16 cellular contexts compared by ENCODE assay signal in the genomic region with DNA sequence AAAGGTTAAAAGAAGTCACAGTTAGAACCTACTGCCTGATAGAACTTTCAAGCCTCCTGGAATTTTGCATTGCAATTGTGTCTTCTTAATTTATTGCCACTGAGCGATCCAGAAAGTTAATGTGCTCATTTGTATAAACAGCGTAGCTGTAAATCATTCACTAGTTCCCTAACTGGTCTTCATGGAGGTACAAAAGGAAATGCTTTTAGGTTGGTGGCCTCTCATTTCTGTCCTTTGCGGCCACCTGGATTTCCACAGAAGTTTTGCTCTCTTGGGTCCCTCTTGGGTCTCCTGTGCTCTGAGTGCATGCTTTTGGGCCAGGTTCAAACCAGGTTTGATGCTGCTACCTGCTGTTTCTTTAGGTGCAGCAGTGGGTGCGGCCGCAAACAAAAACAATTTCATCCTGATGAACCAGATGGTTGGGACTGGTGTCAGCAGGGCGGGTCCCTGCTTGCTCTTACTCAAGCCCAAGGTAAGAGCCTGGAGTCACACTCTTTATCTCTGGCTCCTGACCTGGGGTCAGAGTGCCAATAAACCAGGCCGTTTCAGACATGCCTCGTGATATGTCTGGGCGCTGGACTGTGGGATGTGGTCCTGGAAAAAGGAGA.
DNase-seq lines count a peak whose midpoint lies in the region; ATAC-seq, FAIRE-seq and TF ChIP-seq lines count a peak whose summit lies in the region.
"Had no signal": no experiment of that assay in that cellular context is flagged by ENCODE, and none has a peak within 500 bp of the region (broad histone marks: within the 10 kb centered on the region; RNA-seq: fewer than 3 reads in every experiment).

No MANE protein-coding gene starts in this region.

- intact Hi-C loops in mammary epithelial cell (cut with micrococcal nuclease) (no loop called here), HepG2 (cut with micrococcal nuclease; ENCODE audit: unreplicated experiment) (no loop called here), transverse colon (cut with DNase I; ENCODE audit: low total_unique reads) (no loop called here)

- H2AFZ ChIP-seq in mammary epithelial cell (ENCODE audit: low read depth, low read length) = no peak overlapping the region
- no peak overlapping the region for H2AFZ ChIP-seq in HepG2 (ENCODE audit: low read length)

- TF ChIP-seq CTCF in mammary epithelial cell (conservative IDR thresholded peaks at IDR 0.05 in 1 of 2, IDR thresholded peaks at IDR 0.05 in 1 of 2; ENCODE audit: extremely low read depth in 1 of 2, insufficient read depth in 1 of 2, low read depth in 1 of 2, low read length in 2 of 2) (peak in 1 of 2 donors; percentile 4), HepG2 (CRISPR knock-in tag; IDR thresholded peaks at IDR 0.05) (no peak), transverse colon (IDR thresholded peaks at IDR 0.05) (no peak)

- H3K27me3 ChIP-seq in mammary epithelial cell (ENCODE audit: insufficient read depth, low read length) = no peaks in the 10 kb centered on the region
- H3K27me3 ChIP-seq in HepG2 (ENCODE audit: control insufficient read depth in 1 of 2, insufficient read depth in 2 of 2, low read length in 2 of 2) = no peaks in the 10 kb centered on the region; a peak in 1 of 5 replicates
- no peaks in the 10 kb centered on the region for H3K27me3 ChIP-seq in transverse colon

- BruUV-seq in mammary epithelial cell (replicated peaks; lab: Mats Ljungman, UMichigan) (no TSS peak), HepG2 (replicated peaks; lab: Mats Ljungman, UMichigan) (no TSS peak)

- TF ChIP-seq POLR2A in HepG2 (IDR thresholded peaks at IDR 0.05; ENCODE audit: insufficient read depth in 1 of 2, low read depth in 2 of 2, low read length in 2 of 2) (no peak), transverse colon (IDR thresholded peaks at IDR 0.05) (no peak)

- ATAC-seq in HepG2 (peak; percentile 82), HG02981 (IDR thresholded peaks at IDR 0.05; ENCODE audit: unreplicated experiment) (no peak)
- ATAC-seq: WTC11 had no signal

- H3K79me2 ChIP-seq in mammary epithelial cell (ENCODE audit: insufficient read depth, low read length) = no peaks in the 10 kb centered on the region
- no peaks in the 10 kb centered on the region for H3K79me2 ChIP-seq in HepG2 (ENCODE audit: insufficient read depth, low read length)

- TF ChIP-seq RAD21 in HepG2 (CRISPR knock-in tag; IDR thresholded peaks at IDR 0.05) = no peak

- TF ChIP-seq EP300 in HepG2 (IDR thresholded peaks at IDR 0.05; ENCODE audit: low read depth in 2 of 2, low read length in 2 of 2) (no peak), HepG2 (CRISPR knock-in tag; IDR thresholded peaks at IDR 0.05; ENCODE audit: borderline replicate concordance) (no peak), transverse colon (IDR thresholded peaks at IDR 0.05; ENCODE audit: low read depth) (peak; percentile 55)

- dilution Hi-C loops in mammary epithelial cell (cut with HindIII; ENCODE audit: low sequenced_read_pairs) = no loop called here

- H3K4me1 ChIP-seq in mammary epithelial cell (ENCODE audit: insufficient read depth, low read length) = peaks cover 10% of the 10 kb centered on the region
- H3K4me1 ChIP-seq in HepG2 (ENCODE audit: insufficient read depth, low read length) = peaks cover 52% of the 10 kb centered on the region
- peaks cover 6 to 44% (median 32%) of the 10 kb centered on the region in 4 donors for H3K4me1 ChIP-seq in transverse colon

- H4K20me1 ChIP-seq in mammary epithelial cell (ENCODE audit: insufficient read depth, low read length) (no peaks in the 10 kb centered on the region), HepG2 (ENCODE audit: insufficient read depth, low read length) (no peaks in the 10 kb centered on the region)

- H3K4me2 ChIP-seq in mammary epithelial cell (ENCODE audit: insufficient read depth, low read depth, low read length) (no peak overlapping the region), HepG2 (ENCODE audit: low read depth, low read length) (peak overlapping the region; percentile 43)

- H3K4me3 ChIP-seq in mammary epithelial cell (replicated peaks in 1 of 3; ENCODE audit: insufficient read depth in 1 of 3, low read depth in 2 of 3, low read length in 3 of 3) = no peak overlapping the region
- H3K4me3 ChIP-seq in HepG2 (replicated peaks in 1 of 3; ENCODE audit: insufficient read depth in 1 of 3, low read depth in 2 of 3, low read length in 3 of 3) = 0 out of 6 replicates have a peak overlapping the region, but pooled peaks of 1 of the 3 experiments have one; percentile 1
- H3K4me3 ChIP-seq in transverse colon = no peak overlapping the region

- in situ Hi-C loops in mammary epithelial cell (cut with MboI; ENCODE audit: low sequenced_read_pairs in 2 of 2) = no loop called here
- in situ Hi-C loops in HepG2 (cut with HindIII; ENCODE audit: extremely low pct_ligation_motif_present, low pct_unique_long_range_greater_than_20kb) = no loop called here
- in situ Hi-C loops in transverse colon (cut with MboI; ENCODE audit: low pct_ligation_motif_present in 1 of 4, low pct_unique_long_range_greater_than_20kb in 1 of 4, low sequenced_read_pairs in 3 of 4) = no loop called here

- H3K9me3 ChIP-seq in mammary epithelial cell (replicated peaks; ENCODE audit: insufficient read depth, low read length) (no peaks in the 10 kb centered on the region), HepG2 (ENCODE audit: low read length) (no peaks in the 10 kb centered on the region; the same call in 1 of the 2 replicates), transverse colon (no peaks in the 10 kb centered on the region)

- FAIRE-seq in HepG2 (lab: Jason Lieb, UNC) (no peak), GM19239 (lab: Jason Lieb, UNC) (no peak)
- FAIRE-seq: astrocyte had no signal

- CTCF ChIA-PET in mammary epithelial cell (lab: Charles Lee; ENCODE audit: low non-redundant PET) (no interaction called here), HepG2 (lab: Yijun Ruan, JAX; ENCODE audit: low intra/inter-chr PET ratio, low total read pairs) (no interaction called here)

- no peak overlapping the region for H3K9ac ChIP-seq in mammary epithelial cell (ENCODE audit: insufficient read depth, low read length)
- no peak overlapping the region for H3K9ac ChIP-seq in HepG2 (ENCODE audit: insufficient read depth, low read depth, low read length)

- WGBS in mammary epithelial cell (ENCODE audit: low coverage, missing lambda C conversion rate) = 86% methylated on average over 8 of the region's 9 CpGs
- WGBS in HepG2 (ENCODE audit: low lambda C conversion rate) = 8% methylated on average over 9 of the region's 9 CpGs
- WGBS in transverse colon (ENCODE audit: low coverage in 1 of 2), 2 donors = 40 to 53% methylated on average over 1 to 9 of the region's 9 CpGs

- H3K36me3 ChIP-seq in mammary epithelial cell (ENCODE audit: insufficient read depth, low read length) (no peaks in the 10 kb centered on the region), HepG2 (replicated peaks in 1 of 2; ENCODE audit: control insufficient read depth in 1 of 2, insufficient read depth in 2 of 2, low read length in 2 of 2) (no peaks in the 10 kb centered on the region), transverse colon (no peaks in the 10 kb centered on the region)

- H3K27ac ChIP-seq in mammary epithelial cell (ENCODE audit: insufficient read depth, low read depth, low read length) = no peak overlapping the region
- no peak overlapping the region for H3K27ac ChIP-seq in HepG2 (ENCODE audit: extremely low read length, insufficient read depth, low read length)
- H3K27ac ChIP-seq in transverse colon = peak overlapping the region; percentile 86 to 90 (median 90)

- POLR2A ChIA-PET in HepG2 (lab: Yijun Ruan, JAX) = no interaction called here

- DNase-seq in LoVo (ENCODE audit: low spot score) = peak; percentile 89
- DNase-seq in mammary epithelial cell = peak; percentile 59
- no peak for DNase-seq in HepG2 (ENCODE audit: low spot score)
- DNase-seq in transverse colon = peak; percentile 82
- DNase-seq in hypothalamus (lab: John Stamatoyannopoulos, UW) = no peak
- DNase-seq in GM19239 (ENCODE audit: insufficient read length, low spot score) = no peak
- DNase-seq: activated gamma-delta T cell; CD4-positive, CD25-positive, alpha-beta regulatory T cell; GDM1; IMR-90; NCI-H1092 treated with DMSO at 0.1 percent for 48 hours; NCI-H2227 treated with DMSO at 0.1 percent for 48 hours; stimulated activated CD4-positive, alpha-beta T cell treated with anti-CD3 and anti-CD28 coated beads, Interleukin-2, amount 100 ng/mL, for 24 hours had no signal

TF ChIP-seq in HepG2, 621 proteins besides CTCF, POLR2A, EP300 and RAD21 (continues in another document):
- TF ChIP-seq HNF1A (IDR thresholded peaks at IDR 0.05; ENCODE audit: low read depth) (peak; percentile 28; the same call in 1 of the 2 replicates), HNF1A (CRISPR knock-in tag; IDR thresholded peaks at IDR 0.05; ENCODE audit: borderline replicate concordance) (no peak), RARA (CRISPR knock-in tag; IDR thresholded peaks at IDR 0.05) (0 out of 2 replicates have a peak, but pooled peaks have one; percentile 31), ZNF766 (CRISPR knock-in tag; IDR thresholded peaks at IDR 0.05; ENCODE audit: borderline replicate concordance) (peak; percentile 42; the same call in 1 of the 2 replicates)

Comparison
In these comparisons a context has a peak if more than half of its experiments do, and no peak if none do; other contexts are left out.
1. DNase-seq: peak in LoVo (single experiment), mammary epithelial cell (single experiment) and transverse colon (single experiment); none in HepG2 (single experiment), hypothalamus (0 of 51) and GM19239 (single experiment).
2. H3K27ac ChIP-seq: peak in transverse colon (4 of 4); none in mammary epithelial cell (single experiment) and HepG2 (single experiment).